24 cellular contexts compared by ENCODE assay signal in genomic region chr9:126618200-126618589, GRCh38. TPM values are rescaled to one million over a fixed set of nuclear protein-coding genes. Genes with fewer than 3 reads are reported as not detected.
A peak's percentile ranks its signal among the peaks of the same experiment; 100 is the strongest.
DNase-seq lines count a peak whose midpoint lies in the region; ATAC-seq and TF ChIP-seq lines count a peak whose summit lies in the region.
"Had no signal": no experiment of that assay in that cellular context is flagged by ENCODE, and none has a peak within 500 bp of the region (broad histone marks: within the 10 kb centered on the region; RNA-seq: fewer than 3 reads in every experiment).

No MANE protein-coding gene starts in this region.

- no peak overlapping the region for H3K9ac ChIP-seq in SK-N-SH
- no peak overlapping the region for H3K9ac ChIP-seq in iPS-18a (ENCODE audit: low read length)
- H3K9ac ChIP-seq: BLaER1 treated with 17β-estradiol and CSF1 and Interleukin-3, amounts not matched to agents 10 nM and 100 nM had no signal

- H3K4me3 Mint-ChIP-seq in progenitor cell of endocrine pancreas (ENCODE audit: low read depth), result peak overlapping the region; percentile 41
- H3K4me3 Mint-ChIP-seq in activated CD4-positive, alpha-beta T cell treated with anti-CD3 and anti-CD28 coated beads, Interleukin-2, amount 10 ng/mL, durations not matched to agents 24 days and 14 days, result no peak overlapping the region
- H3K4me3 Mint-ChIP-seq: activated naive CD4-positive, alpha-beta T cell treated with anti-CD3 and anti-CD28 coated beads, Interleukin-2, amount 10 ng/mL, durations not matched to agents 7 days and 5 days had no signal

- H3K4me2 ChIP-seq in SK-N-SH, result 0 out of 2 replicates have a peak overlapping the region, but pooled peaks have one; percentile 4

- no peaks in the 10 kb centered on the region for H3K9me3 Mint-ChIP-seq in progenitor cell of endocrine pancreas (ENCODE audit: low read depth)
- H3K9me3 Mint-ChIP-seq in activated CD4-positive, alpha-beta T cell treated with anti-CD3 and anti-CD28 coated beads, Interleukin-2, amount 10 ng/mL, durations not matched to agents 24 days and 14 days, result no peaks in the 10 kb centered on the region
- H3K9me3 Mint-ChIP-seq: activated naive CD4-positive, alpha-beta T cell treated with anti-CD3 and anti-CD28 coated beads, Interleukin-2, amount 10 ng/mL, durations not matched to agents 7 days and 5 days had no signal

- TF ChIP-seq CTCF in SK-N-SH (IDR thresholded peaks at IDR 0.05), result no peak
- no peak for TF ChIP-seq CTCF in progenitor cell of endocrine pancreas (IDR thresholded peaks at IDR 0.05; ENCODE audit: unreplicated experiment)
- no peak for TF ChIP-seq CTCF in foreskin keratinocyte (conservative IDR thresholded peaks at IDR 0.05)

- no peak overlapping the region for H3K27ac ChIP-seq in SK-N-SH (ENCODE audit: low read depth in 2 of 2, low read length in 1 of 2)
- H3K27ac ChIP-seq in iPS-18a (ENCODE audit: low read length), result no peak overlapping the region
- no peak overlapping the region for H3K27ac ChIP-seq in foreskin keratinocyte
- H3K27ac ChIP-seq: 22Rv1; BLaER1 treated with 17β-estradiol and CSF1 and Interleukin-3, amounts not matched to agents 10 nM and 100 nM; body of pancreas; gastrocnemius medialis; thoracic aorta had no signal

- no peaks in the 10 kb centered on the region for H3K9me3 ChIP-seq in SK-N-SH
- no peaks in the 10 kb centered on the region for H3K9me3 ChIP-seq in iPS-18a (ENCODE audit: control insufficient read depth, low read depth, low read length)
- H3K9me3 ChIP-seq: BLaER1 treated with 17β-estradiol and CSF1 and Interleukin-3, amounts not matched to agents 10 nM and 100 nM; body of pancreas; gastrocnemius medialis; thoracic aorta had no signal

- 0 out of 2 replicates have a peak, but pooled peaks cover 3% of the 10 kb centered on the region for H4K20me1 ChIP-seq in SK-N-SH (ENCODE audit: insufficient read depth)

- H3K36me3 ChIP-seq in SK-N-SH (replicated peaks in 1 of 2; ENCODE audit: control insufficient read depth in 1 of 2, insufficient read depth in 2 of 2, low read length in 1 of 2) (no peaks in the 10 kb centered on the region), iPS-18a (ENCODE audit: control insufficient read depth, low read depth, low read length) (no peaks in the 10 kb centered on the region)
- H3K36me3 ChIP-seq: BLaER1 treated with 17β-estradiol and CSF1 and Interleukin-3, amounts not matched to agents 10 nM and 100 nM; gastrocnemius medialis; thoracic aorta had no signal

- ATAC-seq in SK-N-SH treated with all-trans-retinoic acid at 6 μM for 48 hours (no peak), foreskin keratinocyte (no peak)
- ATAC-seq: body of pancreas, gastrocnemius medialis, K562 had no signal

- H3K4me1 Mint-ChIP-seq in progenitor cell of endocrine pancreas (ENCODE audit: low read depth), result peaks cover 17% of the 10 kb centered on the region
- peaks cover 4% of the 10 kb centered on the region for H3K4me1 Mint-ChIP-seq in activated CD4-positive, alpha-beta T cell treated with anti-CD3 and anti-CD28 coated beads, Interleukin-2, amount 10 ng/mL, durations not matched to agents 24 days and 14 days

- no peaks in the 10 kb centered on the region for H3K4me1 ChIP-seq in SK-N-SH (ENCODE audit: control insufficient read depth in 1 of 2, insufficient read depth in 2 of 2, low read depth in 1 of 2, low read length in 1 of 2)
- H3K4me1 ChIP-seq in iPS-18a (ENCODE audit: control insufficient read depth, low read depth, low read length), result peaks cover 35% of the 10 kb centered on the region
- H3K4me1 ChIP-seq in foreskin keratinocyte, result no peaks in the 10 kb centered on the region

- no peaks in the 10 kb centered on the region for H3K79me2 ChIP-seq in SK-N-SH (ENCODE audit: insufficient read depth)

- no peaks in the 10 kb centered on the region for H3F3A ChIP-seq in SK-N-SH (replicated peaks; ENCODE audit: insufficient read depth)

- no peak overlapping the region for H3K27ac Mint-ChIP-seq in progenitor cell of endocrine pancreas
- H3K27ac Mint-ChIP-seq in activated CD4-positive, alpha-beta T cell treated with anti-CD3 and anti-CD28 coated beads, Interleukin-2, amount 10 ng/mL, durations not matched to agents 24 days and 14 days, result no peak overlapping the region
- H3K27ac Mint-ChIP-seq: activated naive CD4-positive, alpha-beta T cell treated with anti-CD3 and anti-CD28 coated beads, Interleukin-2, amount 10 ng/mL, durations not matched to agents 7 days and 5 days had no signal

- H3K27me3 Mint-ChIP-seq in progenitor cell of endocrine pancreas, result peaks cover 85% of the 10 kb centered on the region
- H3K27me3 Mint-ChIP-seq in activated CD4-positive, alpha-beta T cell treated with anti-CD3 and anti-CD28 coated beads, Interleukin-2, amount 10 ng/mL, durations not matched to agents 24 days and 14 days, result peaks cover 75% of the 10 kb centered on the region

- DNase-seq in SK-N-SH (peak; percentile 20), HuH-7.5 (ENCODE audit: low spot score) (peak; percentile 18), progenitor cell of endocrine pancreas (ENCODE audit: low spot score, unreplicated experiment) (no peak), activated gamma-delta T cell (lab: John Stamatoyannopoulos, UW) (no peak), foreskin keratinocyte (no peak)
- DNase-seq in activated CD4-positive, alpha-beta T cell treated with anti-CD3 and anti-CD28 coated beads, Interleukin-2, amount 10 ng/mL, durations not matched to agents 24 days and 14 days, result no peak
- DNase-seq: activated naive CD4-positive, alpha-beta T cell treated with anti-CD3 and anti-CD28 coated beads, Interleukin-2, amount 10 ng/mL, durations not matched to agents 7 days and 5 days; activated T-cell treated with anti-CD3 and anti-CD28 coated beads for 4 hours; body of pancreas; dermis blood vessel endothelial cell; erythroblast; gastrocnemius medialis; NCI-H2029; NCI-H510A; RPMI8226; stimulated activated CD8-positive, alpha-beta memory T cell treated with anti-CD3 and anti-CD28 coated beads, Interleukin-4, amount 100 ng/mL, for 48 hours had no signal

- TF ChIP-seq RAD21 in SK-N-SH (IDR thresholded peaks at IDR 0.05; ENCODE audit: low read length), result no peak

- POLR2A ChIA-PET in SK-N-SH (lab: Yijun Ruan, JAX), result no interaction called here

- no peaks in the 10 kb centered on the region for H3K9me2 ChIP-seq in SK-N-SH

- CTCF ChIA-PET in SK-N-SH (lab: Yijun Ruan, JAX), result interaction anchor here (2.9 kb wide), 1 partner anchor 87 kb away, joined by 11 read pairs; no protein-coding TSS in a partner anchor

- H3K4me3 ChIP-seq in SK-N-SH (ENCODE audit: low read depth in 2 of 2, low read length in 1 of 2), result no peak overlapping the region
- peak overlapping the region; percentile 23 for H3K4me3 ChIP-seq in iPS-18a (ENCODE audit: low read length)
- H3K4me3 ChIP-seq: BLaER1 treated with 17β-estradiol and CSF1 and Interleukin-3, amounts not matched to agents 10 nM and 100 nM; body of pancreas; gastrocnemius medialis; K562; skin epidermis; thoracic aorta had no signal

- no peaks in the 10 kb centered on the region for H3K36me3 Mint-ChIP-seq in progenitor cell of endocrine pancreas (ENCODE audit: insufficient read depth)
- no peaks in the 10 kb centered on the region for H3K36me3 Mint-ChIP-seq in activated CD4-positive, alpha-beta T cell treated with anti-CD3 and anti-CD28 coated beads, Interleukin-2, amount 10 ng/mL, durations not matched to agents 24 days and 14 days (ENCODE audit: low read depth)

- WGBS in SK-N-SH (ENCODE audit: low lambda C conversion rate), result 9% methylated on average over 11 of the region's 11 CpGs

- H2AFZ ChIP-seq in SK-N-SH (ENCODE audit: low read depth), result no peak overlapping the region

- TF ChIP-seq EP300 in SK-N-SH (IDR thresholded peaks at IDR 0.05; ENCODE audit: borderline replicate concordance in 1 of 2, low read depth in 1 of 2, low read length in 1 of 2), result no peak

- H3K27me3 ChIP-seq in SK-N-SH (ENCODE audit: insufficient read depth) (peaks cover 90% of the 10 kb centered on the region), iPS-18a (ENCODE audit: control insufficient read depth, insufficient read depth, low read length) (peaks cover 95% of the 10 kb centered on the region), foreskin keratinocyte (peaks cover 79% of the 10 kb centered on the region)

- intact Hi-C loops in activated CD4-positive, alpha-beta T cell treated with anti-CD3 and anti-CD28 coated beads, Interleukin-2, amount 10 ng/mL, durations not matched to agents 24 days and 14 days (cut with micrococcal nuclease), result no loop called here

TF ChIP-seq in SK-N-SH, 30 proteins besides CTCF, POLR2A, EP300 and RAD21:
- TF ChIP-seq POLR2AphosphoS5 (IDR thresholded peaks at IDR 0.05; ENCODE audit: low read depth, low read length), result no peak
- 0 out of 2 replicates have a peak, but pooled peaks have one; percentile 61 for TF ChIP-seq EZH2phosphoT487 (IDR thresholded peaks at IDR 0.05; ENCODE audit: borderline replicate concordance, low read depth)

TF ChIP-seq in SK-N-SH treated with all-trans-retinoic acid at 6 μM for 48 hours, 23 proteins besides CTCF, POLR2A, EP300 and RAD21 (continues in another document):
- TF ChIP-seq ZNF70 (CRISPR knock-in tag; IDR thresholded peaks at IDR 0.05), result no peak
- no peak for TF ChIP-seq ZFP3 (CRISPR knock-in tag; IDR thresholded peaks at IDR 0.05)
- no peak for TF ChIP-seq CSDC2 (CRISPR knock-in tag; IDR thresholded peaks at IDR 0.05)
- no peak for TF ChIP-seq TCF4 (CRISPR knock-in tag; IDR thresholded peaks at IDR 0.05; ENCODE audit: borderline replicate concordance)
- TF ChIP-seq BACH2 (CRISPR knock-in tag; IDR thresholded peaks at IDR 0.05; ENCODE audit: borderline replicate concordance), result no peak
- no peak for TF ChIP-seq ZNF8 (CRISPR knock-in tag; IDR thresholded peaks at IDR 0.05)
- TF ChIP-seq ZNF565 (CRISPR knock-in tag; conservative IDR thresholded peaks at IDR 0.05; ENCODE audit: low read depth), result no peak

RNA-seq across cellular contexts. Expression of gene LMX1B, which starts 4.5 kb away (rescaled TPM):
- polyA plus RNA-seq in SK-N-SH (2012; rRNA removed), result not detected in 2 replicates
- polyA plus RNA-seq in SK-N-SH (2012; cell fraction: cytosol; rRNA removed), result not detected in 2 replicates
- polyA plus RNA-seq in SK-N-SH (2012; cell fraction: nucleus; rRNA removed), result not detected in 2 replicates
- 9.1 and 11.0 TPM in 2 replicates for total RNA-seq in progenitor cell of endocrine pancreas
- 1.1 and 1.2 TPM in 2 replicates for total RNA-seq in foreskin keratinocyte
- polyA plus RNA-seq in foreskin keratinocyte, result 0.95 and 1.2 TPM in 2 replicates
- total RNA-seq in activated CD4-positive, alpha-beta T cell treated with anti-CD3 and anti-CD28 coated beads, Interleukin-2, amount 10 ng/mL, durations not matched to agents 24 days and 14 days, result not detected in 2 replicates
- total RNA-seq: dermis blood vessel endothelial cell, K562, liver, thoracic aorta had no signal
- polyA plus RNA-seq: K562, liver had no signal

Comparison
In these comparisons a context has a peak if more than half of its experiments do, and no peak if none do; other contexts are left out.
1. DNase-seq: peak in SK-N-SH (single experiment) and HuH-7.5 (single experiment); none in progenitor cell of endocrine pancreas (single experiment), activated gamma-delta T cell (single experiment), foreskin keratinocyte (0 of 2) and activated CD4-positive, alpha-beta T cell treated with anti-CD3 and anti-CD28 coated beads, Interleukin-2, amount 10 ng/mL, durations not matched to agents 24 days and 14 days (single experiment).